In the genomic region with DNA sequence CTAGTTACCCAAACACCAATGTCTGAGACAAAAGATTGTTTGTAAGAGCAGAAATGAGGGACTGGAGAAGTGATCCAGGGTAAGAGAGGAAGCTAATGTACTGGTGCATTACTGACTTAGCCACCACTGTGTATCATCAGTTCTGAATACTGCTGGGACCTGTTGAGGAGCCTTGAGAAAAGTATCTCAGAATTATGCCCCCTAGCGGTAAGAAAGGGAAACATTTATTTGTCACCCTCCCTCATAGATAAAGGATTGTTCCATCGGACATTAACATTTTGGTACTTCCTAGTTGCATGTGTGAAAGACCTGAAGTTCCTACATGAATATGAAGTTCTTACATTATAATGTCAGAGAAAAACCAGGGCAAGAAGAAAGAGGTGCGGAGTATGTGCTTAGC, we compare ENCODE assay signal across 8 cellular contexts.
DNase-seq lines count a peak whose midpoint lies in the region; ATAC-seq and TF ChIP-seq lines count a peak whose summit lies in the region.

No MANE protein-coding gene starts in this region.

- H3K79me2 ChIP-seq in KMS-11 (ENCODE audit: insufficient read depth, low read depth): no peaks in the 10 kb centered on the region

- no peaks in the 10 kb centered on the region for H3K36me3 ChIP-seq in A673 (ENCODE audit: insufficient read depth, low read length, poor library complexity, severe bottlenecking)
- H3K36me3 ChIP-seq in KMS-11 (ENCODE audit: insufficient read depth): no peaks in the 10 kb centered on the region
- no peaks in the 10 kb centered on the region for H3K36me3 ChIP-seq in colonic mucosa

- H3K27ac ChIP-seq in A673 (ENCODE audit: low read depth, low read length, poor library complexity, severe bottlenecking) (no peak overlapping the region), KMS-11 (no peak overlapping the region), colonic mucosa (no peak overlapping the region)

- H3K9me3 ChIP-seq in A673 (ENCODE audit: low read depth, low read length, poor library complexity, severe bottlenecking): no peaks in the 10 kb centered on the region
- H3K9me3 ChIP-seq in colonic mucosa: no peaks in the 10 kb centered on the region

- H4K20me1 ChIP-seq in KMS-11 (ENCODE audit: insufficient read depth): no peaks in the 10 kb centered on the region

- H3K9ac ChIP-seq in KMS-11: no peak overlapping the region
- no peak overlapping the region for H3K9ac ChIP-seq in colonic mucosa (ENCODE audit: low read depth in 2 of 2, low read length in 2 of 2)

- H3K4me1 ChIP-seq in A673 (ENCODE audit: insufficient read depth, low read length, poor library complexity, severe bottlenecking): no peaks in the 10 kb centered on the region
- no peaks in the 10 kb centered on the region for H3K4me1 ChIP-seq in KMS-11 (ENCODE audit: low read depth, poor library complexity, severe bottlenecking)
- no peaks in the 10 kb centered on the region for H3K4me1 ChIP-seq in colonic mucosa

- BruUV-seq in A673 (replicated peaks; lab: Mats Ljungman, UMichigan): no TSS peak

- H3K36me3 Mint-ChIP-seq in activated T-helper 1 cell treated with anti-CD3 and anti-CD28 coated beads, Interleukin-12 subunit alpha, Interleukin-12 subunit beta, Interleukin-2, Interleukin-4 antibody, amounts not matched to agents 30 ng/mL and 10 ng/mL and 1 ng/mL, durations not matched to agents 14 hours and 24 hours and 36 hours (ENCODE audit: low read depth): no peaks in the 10 kb centered on the region

- H3K9me3 Mint-ChIP-seq in activated T-helper 1 cell treated with anti-CD3 and anti-CD28 coated beads, Interleukin-12 subunit alpha, Interleukin-12 subunit beta, Interleukin-2, Interleukin-4 antibody, amounts not matched to agents 30 ng/mL and 10 ng/mL and 1 ng/mL, durations not matched to agents 14 hours and 24 hours and 36 hours: peaks cover 8% of the 10 kb centered on the region

- H3K4me1 Mint-ChIP-seq in activated T-helper 1 cell treated with anti-CD3 and anti-CD28 coated beads, Interleukin-12 subunit alpha, Interleukin-12 subunit beta, Interleukin-2, Interleukin-4 antibody, amounts not matched to agents 30 ng/mL and 10 ng/mL and 1 ng/mL, durations not matched to agents 14 hours and 24 hours and 36 hours (ENCODE audit: low read depth): no peaks in the 10 kb centered on the region

- no peaks in the 10 kb centered on the region for H3K27me3 Mint-ChIP-seq in activated T-helper 1 cell treated with anti-CD3 and anti-CD28 coated beads, Interleukin-12 subunit alpha, Interleukin-12 subunit beta, Interleukin-2, Interleukin-4 antibody, amounts not matched to agents 30 ng/mL and 10 ng/mL and 1 ng/mL, durations not matched to agents 14 hours and 24 hours and 36 hours (ENCODE audit: insufficient read depth)

- intact Hi-C loops in A673 (cut with micrococcal nuclease; ENCODE audit: unreplicated experiment): loop anchor here (10.0 kb wide), 1 partner anchor 1780 kb away; no protein-coding TSS in a partner anchor
- intact Hi-C loops in colonic mucosa (cut with DNase I): no loop called here
- intact Hi-C loops in activated T-helper 1 cell treated with anti-CD3 and anti-CD28 coated beads, Interleukin-12 subunit alpha, Interleukin-12 subunit beta, Interleukin-2, Interleukin-4 antibody, amounts not matched to agents 30 ng/mL and 10 ng/mL and 1 ng/mL, durations not matched to agents 14 hours and 24 hours and 36 hours (cut with micrococcal nuclease): no loop called here

- H3K27me3 ChIP-seq in A673 (replicated peaks; ENCODE audit: insufficient read depth, low read depth, low read length, poor library complexity): no peaks in the 10 kb centered on the region
- H3K27me3 ChIP-seq in KMS-11 (ENCODE audit: insufficient read depth, low read depth): no peaks in the 10 kb centered on the region
- H3K27me3 ChIP-seq in colonic mucosa: no peaks in the 10 kb centered on the region

- no peak overlapping the region for H3K27ac Mint-ChIP-seq in activated T-helper 1 cell treated with anti-CD3 and anti-CD28 coated beads, Interleukin-12 subunit alpha, Interleukin-12 subunit beta, Interleukin-2, Interleukin-4 antibody, amounts not matched to agents 30 ng/mL and 10 ng/mL and 1 ng/mL, durations not matched to agents 14 hours and 24 hours and 36 hours

- no peak overlapping the region for H2AFZ ChIP-seq in KMS-11 (ENCODE audit: low read depth)

- DNase-seq in A673 (ENCODE audit: low spot score): peak; percentile 62
- DNase-seq in colonic mucosa: no peak
- DNase-seq in NCI-H1436 treated with DMSO at 0.1 percent for 48 hours (lab: John Stamatoyannopoulos, UW): no peak
- no peak for DNase-seq in NK-92 (lab: John Stamatoyannopoulos, UW; ENCODE audit: unreplicated experiment)
- no peak for DNase-seq in activated T-helper 1 cell treated with anti-CD3 and anti-CD28 coated beads, Interleukin-12 subunit alpha, Interleukin-12 subunit beta, Interleukin-2, Interleukin-4 antibody, amounts not matched to agents 30 ng/mL and 10 ng/mL and 1 ng/mL, durations not matched to agents 14 hours and 24 hours and 36 hours (ENCODE audit: low spot score)

- no peak overlapping the region for H3K4me3 Mint-ChIP-seq in activated T-helper 1 cell treated with anti-CD3 and anti-CD28 coated beads, Interleukin-12 subunit alpha, Interleukin-12 subunit beta, Interleukin-2, Interleukin-4 antibody, amounts not matched to agents 30 ng/mL and 10 ng/mL and 1 ng/mL, durations not matched to agents 14 hours and 24 hours and 36 hours

- H3K4me2 ChIP-seq in KMS-11: no peak overlapping the region

- H3K4me3 ChIP-seq in A673 (ENCODE audit: low read depth, low read length, poor library complexity, severe bottlenecking) (no peak overlapping the region), KMS-11 (IDR thresholded peaks at IDR 0.05; ENCODE audit: insufficient read depth, low read depth, low read length) (no peak overlapping the region), colonic mucosa (no peak overlapping the region)

- CTCF ChIA-PET in A673 (lab: Charles Lee): no interaction called here

- peak; percentile 70 for TF ChIP-seq CTCF in A673 (conservative IDR thresholded peaks at IDR 0.05; ENCODE audit: low read depth, low read length)
- peak; percentile 71 for TF ChIP-seq CTCF in KMS-11 (conservative IDR thresholded peaks at IDR 0.05; ENCODE audit: low read depth, low read length)
- peak; percentile 60 for TF ChIP-seq CTCF in colonic mucosa (IDR thresholded peaks at IDR 0.05)

- POLR2A ChIA-PET in A673 (lab: Charles Lee; ENCODE audit: low non-redundant PET): no interaction called here

- peak; percentile 76 for ATAC-seq in GM19023 (IDR thresholded peaks at IDR 0.05; ENCODE audit: unreplicated experiment)
- ATAC-seq in HG02840 (IDR thresholded peaks at IDR 0.05; ENCODE audit: low FRiP score, unreplicated experiment): no peak
